Comparison of ENCODE assay signal across 19 cellular contexts in the genomic region with DNA sequence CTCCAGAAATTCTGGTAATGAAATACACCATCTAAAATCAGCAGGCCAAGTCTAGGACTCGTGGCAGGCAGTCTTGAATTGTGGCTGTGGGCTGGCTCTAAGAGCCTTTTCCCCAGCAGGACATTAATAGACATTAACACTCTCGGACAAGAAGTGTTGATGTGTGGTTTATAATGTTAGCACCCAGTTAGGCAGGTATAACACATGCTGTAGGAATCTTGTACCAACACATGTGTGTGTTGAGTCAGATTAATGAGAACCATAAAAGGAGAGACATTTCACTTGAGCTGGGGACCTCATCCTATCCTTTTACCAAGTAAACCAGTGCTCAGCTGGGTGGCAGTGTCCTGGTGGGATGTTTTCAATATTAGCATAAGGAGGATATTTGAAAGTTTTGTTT.
DNase-seq lines count a peak whose midpoint lies in the region; ATAC-seq lines count a peak whose summit lies in the region.
"Had no signal": no experiment of that assay in that cellular context is flagged by ENCODE, and none has a peak within 500 bp of the region (broad histone marks: within the 10 kb centered on the region; RNA-seq: fewer than 3 reads in every experiment).

No MANE protein-coding gene starts in this region.

- DNase-seq in Right ventricle myocardium superior (no peak), cardiac septum (ENCODE audit: low spot score) (no peak), astrocyte of the hippocampus (ENCODE audit: low read depth, low spot score) (peak; percentile 40), left cardiac atrium (no peak), smooth muscle cell of the brain vasculature (ENCODE audit: low read depth, low spot score) (peak; percentile 45), SJCRH30 (no peak)
- DNase-seq: activated CD4-positive, alpha-beta T cell treated with anti-CD3 and anti-CD28 coated beads, Interleukin-2, amount 50 U/mL, for 1 hour; activated naive CD4-positive, alpha-beta T cell treated with Interleukin-2 at 50 U/mL for 16 hours; aorta; C1 segment of cervical spinal cord; foreskin melanocyte; Karpas-422; NCI-H1092; NCI-H2081 treated with DMSO at 0.1 percent for 48 hours; substantia nigra had no signal

- H3K27me3 ChIP-seq in SJCRH30 = no peaks in the 10 kb centered on the region
- H3K27me3 ChIP-seq: neural progenitor cell had no signal

- H3K4me1 ChIP-seq in SJCRH30 = no peaks in the 10 kb centered on the region

- no peaks in the 10 kb centered on the region for H3K9me3 ChIP-seq in SJCRH30 (replicated peaks)

- no peak overlapping the region for H3K4me3 ChIP-seq in SJCRH30
- H3K4me3 ChIP-seq: neural progenitor cell had no signal

- no peak overlapping the region for H3K27ac ChIP-seq in SJCRH30
- H3K27ac ChIP-seq: neural progenitor cell, RWPE1 had no signal

- H3K36me3 ChIP-seq in SJCRH30 = no peaks in the 10 kb centered on the region
- H3K36me3 ChIP-seq: neural progenitor cell had no signal

- ATAC-seq in Right ventricle myocardium superior (ENCODE audit: poor library complexity) (peak; percentile 69), left cardiac atrium (peak; percentile 77 to 78), GM21528 (IDR thresholded peaks at IDR 0.05; ENCODE audit: low FRiP score, unreplicated experiment) (no peak), GM21529 (IDR thresholded peaks at IDR 0.05; ENCODE audit: unreplicated experiment) (no peak)

- intact Hi-C loops in Right ventricle myocardium superior (cut with DNase I) (no loop called here), cardiac septum (cut with DNase I) (no loop called here), left cardiac atrium (cut with DNase I) (loop anchor here in 1 of 2 donors (10.0 kb wide), 1 partner anchor 266 kb away; no protein-coding TSS in a partner anchor)

Comparison
In these comparisons a context has a peak if more than half of its experiments do, and no peak if none do; other contexts are left out.
1. ATAC-seq: peak in Right ventricle myocardium superior (single experiment) and left cardiac atrium (2 of 2); none in GM21528 (single experiment) and GM21529 (single experiment).
2. DNase-seq: peak in astrocyte of the hippocampus (single experiment) and smooth muscle cell of the brain vasculature (single experiment); none in Right ventricle myocardium superior (single experiment), cardiac septum (single experiment), left cardiac atrium (single experiment) and SJCRH30 (0 of 2).